Comparison of ENCODE assay signal across 11 cellular contexts in the genomic region with DNA sequence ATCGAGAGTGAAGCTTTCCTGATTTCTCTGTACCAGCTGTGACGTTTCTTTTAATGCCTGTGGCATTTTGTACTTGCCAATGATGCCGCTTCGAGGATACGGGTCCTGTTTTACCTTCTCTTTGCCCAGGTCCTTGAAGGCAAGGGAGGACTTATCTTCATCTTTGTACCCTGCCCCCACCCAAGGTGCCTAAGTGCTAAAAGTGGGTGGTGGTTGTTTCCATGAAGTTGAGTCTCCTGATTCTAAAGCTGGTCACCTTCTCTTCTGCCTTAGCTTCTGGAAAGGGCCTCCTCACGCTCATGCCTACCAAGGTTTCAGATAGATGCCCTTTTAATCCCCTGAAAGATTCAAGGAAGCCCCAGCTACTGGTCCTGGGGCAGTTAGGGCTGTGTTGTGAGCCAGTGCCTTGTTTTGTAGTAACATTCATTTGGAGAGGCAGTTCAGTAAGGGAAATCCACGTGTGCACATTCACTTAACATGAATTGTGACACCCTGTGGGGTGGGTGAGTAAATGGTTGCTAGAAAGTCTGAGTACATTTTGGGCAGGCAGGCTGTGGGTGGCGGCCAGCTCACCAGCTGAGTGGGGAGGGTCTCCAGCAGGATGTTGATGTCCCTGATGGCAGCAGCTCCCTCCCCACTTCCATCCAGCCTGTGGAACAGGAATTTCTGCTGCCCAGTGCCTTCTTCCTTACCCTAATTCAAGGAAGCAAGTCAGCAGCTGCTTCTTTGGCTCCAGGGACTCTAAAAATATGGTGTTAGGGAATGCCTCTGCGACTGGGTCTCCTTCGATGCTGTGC. TPM values are rescaled to one million over a fixed set of nuclear protein-coding genes. Genes with fewer than 3 reads are reported as not detected.
A peak's percentile ranks its signal among the peaks of the same experiment; 100 is the strongest.
DNase-seq lines count a peak whose midpoint lies in the region; ATAC-seq and TF ChIP-seq lines count a peak whose summit lies in the region.
"Had no signal": no experiment of that assay in that cellular context is flagged by ENCODE, and none has a peak within 500 bp of the region (broad histone marks: within the 10 kb centered on the region; RNA-seq: fewer than 3 reads in every experiment).

No MANE protein-coding gene starts in this region.

- peaks cover 0 to 74% (median 64%) of the 10 kb centered on the region in 4 donors for H3K4me1 ChIP-seq in sigmoid colon
- H3K4me1 ChIP-seq: foreskin keratinocyte had no signal

- DNase-seq in AG04450 (ENCODE audit: low read depth, low spot score) (no peak), T-helper 17 cell (no peak), ecto neural progenitor cell (ENCODE audit: low spot score) (peak; percentile 30), sigmoid colon (peak; percentile 51), putamen (ENCODE audit: low spot score) (no peak), NCI-H446 (lab: John Stamatoyannopoulos, UW) (no peak)
- DNase-seq in effector CD8-positive, alpha-beta T cell (lab: John Stamatoyannopoulos, UW), result no peak
- DNase-seq: foreskin keratinocyte, NCI-H526 treated with DMSO at 0.1 percent for 48 hours, trophoblast cell had no signal

- no peaks in the 10 kb centered on the region for H3K36me3 ChIP-seq in sigmoid colon

- H3K27me3 ChIP-seq in AG04450 (ENCODE audit: control insufficient read depth, insufficient read depth, low read length) (no peaks in the 10 kb centered on the region), sigmoid colon (no peaks in the 10 kb centered on the region)

- H3K4me1 Mint-ChIP-seq in T-helper 17 cell, result peaks cover 60% of the 10 kb centered on the region

- intact Hi-C loops in sigmoid colon (cut with DNase I), result no loop called here

- CTCF ChIA-PET in AG04450 (lab: Charles Lee), result interaction anchor here (1.3 to 4.1 kb wide), 6 partner anchors 29 to 474 kb away, joined by 6 to 24 read pairs (median 8); no protein-coding TSS in a partner anchor

- H3K27ac Mint-ChIP-seq in T-helper 17 cell, result peak overlapping the region; percentile 91

- TF ChIP-seq POLR2A in sigmoid colon (IDR thresholded peaks at IDR 0.05), result no peak

- POLR2A ChIA-PET in AG04450 (lab: Yijun Ruan, JAX), result interaction anchor here (0.9 to 1.9 kb wide), 5 partner anchors 11 to 64 kb away, joined by 3 to 8 read pairs (median 3); no protein-coding TSS in a partner anchor

- H3K27me3 Mint-ChIP-seq in T-helper 17 cell, result no peaks in the 10 kb centered on the region

- WGBS in sigmoid colon, 2 donors, result 72 to 86% methylated on average over 10 of the region's 10 CpGs

- H3K27ac ChIP-seq in AG04450 (ENCODE audit: low read depth, low read length) (peak overlapping the region; percentile 31), sigmoid colon (peak overlapping the region; percentile 50 to 93 (median 86))
- H3K27ac ChIP-seq: foreskin keratinocyte had no signal

- no peak for TF ChIP-seq CTCF in AG04450 (IDR thresholded peaks at IDR 0.05; ENCODE audit: low read depth, low read length)
- no peak for TF ChIP-seq CTCF in sigmoid colon (IDR thresholded peaks at IDR 0.05)

- peaks cover 18% of the 10 kb centered on the region for H3K36me3 Mint-ChIP-seq in T-helper 17 cell (ENCODE audit: low read depth)

- no peak for TF ChIP-seq EP300 in sigmoid colon (IDR thresholded peaks at IDR 0.05)

- ATAC-seq in T-helper 17 cell (no peak), HG02588 (IDR thresholded peaks at IDR 0.05; ENCODE audit: unreplicated experiment) (no peak)
- ATAC-seq: foreskin keratinocyte had no signal

- H3K4me3 Mint-ChIP-seq in T-helper 17 cell, result peak overlapping the region; percentile 87

- peak overlapping the region; percentile 40 for H3K4me3 ChIP-seq in AG04450 (ENCODE audit: low read depth, low read length)
- H3K4me3 ChIP-seq in sigmoid colon, result no peak overlapping the region

- H3K9me3 ChIP-seq in AG04450 (ENCODE audit: control insufficient read depth, insufficient read depth, low read length) (no peaks in the 10 kb centered on the region; the same call in 1 of the 2 replicates), T-helper 17 cell (ENCODE audit: control insufficient read depth, low read length, poor library complexity, severe bottlenecking) (no peaks in the 10 kb centered on the region), sigmoid colon (no peaks in the 10 kb centered on the region)

RNA-seq across cellular contexts. Expression of a gene that starts 6.2 kb away (rescaled TPM):
- polyA plus RNA-seq in AG04450 (2011; rRNA removed) (381 and 463 TPM in 2 replicates), sigmoid colon (10 to 100 TPM in 1 of 3 donors, 1 to 10 TPM in 2; 4.2 to 51.8 (median 5.3) TPM)
- 582 and 710 TPM in 2 replicates for polyA minus RNA-seq in AG04450 (2011; rRNA and poly(A)+ RNA removed)
- total RNA-seq in T-helper 17 cell (100 to 1,000 TPM; 118 to 127 TPM), sigmoid colon (10 to 100 TPM; 11.4 to 25.0 (median 22.2) TPM)

Comparison
In these comparisons a context has a peak if more than half of its experiments do, and no peak if none do; other contexts are left out.
1. DNase-seq: peak in ecto neural progenitor cell (single experiment) and sigmoid colon (single experiment); none in AG04450 (single experiment), T-helper 17 cell (0 of 3), putamen (single experiment), NCI-H446 (0 of 2) and effector CD8-positive, alpha-beta T cell (single experiment).
2. RNA of a gene that starts 6.2 kb away (total RNA-seq): 118 to 127 TPM in T-helper 17 cell; 11.4 to 25.0 TPM in sigmoid colon; every median in the first group is over 4 times any median in the second.